In the genomic region with DNA sequence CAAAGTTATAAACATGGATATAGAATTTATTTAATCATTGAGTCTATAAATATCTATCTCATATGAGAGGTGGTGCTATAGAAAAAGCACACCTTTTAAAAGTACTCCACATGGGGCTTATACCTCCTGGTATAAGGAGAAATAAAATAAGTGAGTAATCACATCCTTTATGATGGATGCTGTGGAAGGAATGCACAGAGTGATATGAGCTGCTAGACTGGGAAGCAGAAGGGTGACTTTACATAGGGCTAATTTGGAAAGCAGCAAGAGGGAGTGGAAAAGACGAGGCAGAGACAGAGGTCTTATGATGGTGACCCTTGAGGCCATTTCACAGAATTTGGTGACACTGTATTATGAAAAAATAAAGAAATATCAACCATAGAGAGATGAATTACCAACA, we compare ENCODE assay signal across 18 cellular contexts.
"Had no signal": no experiment of that assay in that cellular context is flagged by ENCODE, and none has a peak within 500 bp of the region (broad histone marks: within the 10 kb centered on the region; RNA-seq: fewer than 3 reads in every experiment).

No MANE protein-coding gene starts in this region.

- H3K27me3 Mint-ChIP-seq: activated CD4-positive, alpha-beta memory T cell treated with anti-CD3 and anti-CD28 coated beads for 36 hours; activated CD4-positive, alpha-beta T cell treated with anti-CD3 and anti-CD28 coated beads for 36 hours; activated naive CD8-positive, alpha-beta T cell; T-helper 17 cell had no signal

- H3K9me3 ChIP-seq: breast epithelium had no signal

- H3K27ac ChIP-seq: breast epithelium, dorsolateral prefrontal cortex had no signal

- H3K36me3 ChIP-seq: breast epithelium had no signal

- DNase-seq: activated CD4-positive, alpha-beta memory T cell treated with anti-CD3 and anti-CD28 coated beads for 36 hours; activated CD4-positive, alpha-beta T cell treated with anti-CD3 and anti-CD28 coated beads for 36 hours; activated gamma-delta T cell; activated T-cell treated with anti-CD3 and anti-CD28 coated beads, Interleukin-2, amount 50 U/mL, for 48 hours; dorsolateral prefrontal cortex; endodermal cell; erythroblast; hypothalamus; left ventricle myocardium superior; occipital lobe; right cardiac atrium; small intestine; stimulated activated naive CD8-positive, alpha-beta T cell treated with anti-CD3 and anti-CD28 coated beads, Interleukin-15, Interleukin-2, amounts not matched to agents 100 U/mL and 50 U/mL, for 24 hours; T-helper 17 cell had no signal

- H3K9me3 Mint-ChIP-seq: activated CD4-positive, alpha-beta memory T cell treated with anti-CD3 and anti-CD28 coated beads for 36 hours; endodermal cell; nephron had no signal

- ATAC-seq: activated CD4-positive, alpha-beta T cell treated with anti-CD3 and anti-CD28 coated beads for 36 hours; stimulated activated naive CD8-positive, alpha-beta T cell treated with anti-CD3 and anti-CD28 coated beads, Interleukin-15, Interleukin-2, amounts not matched to agents 100 U/mL and 50 U/mL, for 24 hours; T-helper 17 cell had no signal

- H3K4me1 Mint-ChIP-seq: nephron had no signal

- H3K27me3 ChIP-seq: breast epithelium, dorsolateral prefrontal cortex had no signal

- H3K4me3 ChIP-seq: breast epithelium, dorsolateral prefrontal cortex had no signal

- H3K4me1 ChIP-seq: breast epithelium had no signal

- H3K4me3 Mint-ChIP-seq: activated CD4-positive, alpha-beta memory T cell treated with anti-CD3 and anti-CD28 coated beads for 36 hours; activated CD4-positive, alpha-beta T cell treated with anti-CD3 and anti-CD28 coated beads for 36 hours; activated naive CD8-positive, alpha-beta T cell; endodermal cell; nephron; T-helper 17 cell had no signal

- H3K27ac Mint-ChIP-seq: activated CD4-positive, alpha-beta memory T cell treated with anti-CD3 and anti-CD28 coated beads for 36 hours; activated CD4-positive, alpha-beta T cell treated with anti-CD3 and anti-CD28 coated beads for 36 hours; activated naive CD8-positive, alpha-beta T cell; endodermal cell; nephron; progenitor cell of endocrine pancreas; T-helper 17 cell had no signal
